In genomic region chr1:32220746-32221580, GRCh38 we compare ENCODE assay signal across 8 cellular contexts. TPM values are rescaled to one million over a fixed set of nuclear protein-coding genes. Genes with fewer than 3 reads are reported as not detected.
DNase-seq lines count a peak whose midpoint lies in the region; ATAC-seq and TF ChIP-seq lines count a peak whose summit lies in the region.

No MANE protein-coding gene starts in this region.

- H3K36me3 ChIP-seq in left lung (peaks cover 0 to 51% of the 10 kb centered on the region in 2 donors), tibial nerve (peaks cover 0 to 66% (median 10%) of the 10 kb centered on the region in 3 donors)

- peak overlapping the region; percentile 24 for H3K27ac Mint-ChIP-seq in activated naive CD4-positive, alpha-beta T cell treated with anti-CD3 and anti-CD28 coated beads, Interleukin-2, amount 10 ng/mL, durations not matched to agents 7 days and 5 days
- H3K27ac Mint-ChIP-seq in activated naive CD4-positive, alpha-beta T cell treated with anti-CD3 and anti-CD28 coated beads, Interleukin-2, amount 50 U/mL, for 72 hours: peak overlapping the region in 1 of 2 donors; percentile 98
- H3K27ac Mint-ChIP-seq in activated naive CD8-positive, alpha-beta T cell treated with anti-CD3 and anti-CD28 coated beads, Interleukin-2, amount 10 ng/mL, durations not matched to agents 7 days and 5 days: peak overlapping the region; percentile 43

- peak overlapping the region; percentile 64 to 93 for H3K4me3 ChIP-seq in left lung
- peak overlapping the region; percentile 68 to 99 (median 84) for H3K4me3 ChIP-seq in tibial nerve

- no peak for DNase-seq in activated naive CD4-positive, alpha-beta T cell treated with anti-CD3 and anti-CD28 coated beads, Interleukin-2, amount 10 ng/mL, durations not matched to agents 7 days and 5 days
- no peak for DNase-seq in activated naive CD4-positive, alpha-beta T cell treated with anti-CD3 and anti-CD28 coated beads, Interleukin-2, amount 50 U/mL, for 72 hours (ENCODE audit: low spot score in 2 of 2)
- DNase-seq in activated naive CD8-positive, alpha-beta T cell treated with anti-CD3 and anti-CD28 coated beads, Interleukin-2, amount 10 ng/mL, durations not matched to agents 7 days and 5 days: no peak
- DNase-seq in left lung: no peak
- DNase-seq in tibial nerve (ENCODE audit: low spot score in 2 of 2): no peak
- DNase-seq in GF-D8 (lab: John Stamatoyannopoulos, UW): no peak
- DNase-seq in NCI-H748 treated with DMSO at 0.1 percent for 48 hours (lab: John Stamatoyannopoulos, UW): no peak
- no peak for DNase-seq in activated CD4-positive, CD25-positive, alpha-beta regulatory T cell treated with anti-CD3 and anti-CD28 coated beads, Interleukin-2, amount 50 U/mL, for 72 hours

- no peak for ATAC-seq in activated naive CD4-positive, alpha-beta T cell treated with anti-CD3 and anti-CD28 coated beads, Interleukin-2, amount 50 U/mL, for 72 hours
- no peak for ATAC-seq in activated naive CD8-positive, alpha-beta T cell treated with anti-CD3 and anti-CD28 coated beads, Interleukin-2, amount 10 ng/mL, durations not matched to agents 7 days and 5 days (ENCODE audit: low read depth)
- ATAC-seq in left lung: no peak

- H3K27me3 ChIP-seq in left lung (no peaks in the 10 kb centered on the region), tibial nerve (no peaks in the 10 kb centered on the region)

- intact Hi-C loops in left lung (cut with DNase I): no loop called here

- peaks cover 22 to 31% of the 10 kb centered on the region in 2 donors for H3K4me1 ChIP-seq in left lung
- H3K4me1 ChIP-seq in tibial nerve: peaks cover 0 to 54% (median 23%) of the 10 kb centered on the region in 4 donors

- peak overlapping the region; percentile 97 for H3K4me3 Mint-ChIP-seq in activated naive CD4-positive, alpha-beta T cell treated with anti-CD3 and anti-CD28 coated beads, Interleukin-2, amount 10 ng/mL, durations not matched to agents 7 days and 5 days
- H3K4me3 Mint-ChIP-seq in activated naive CD8-positive, alpha-beta T cell treated with anti-CD3 and anti-CD28 coated beads, Interleukin-2, amount 10 ng/mL, durations not matched to agents 7 days and 5 days: peak overlapping the region; percentile 96

- no peak for TF ChIP-seq EP300 in tibial nerve (IDR thresholded peaks at IDR 0.05)

- TF ChIP-seq POLR2A in tibial nerve (IDR thresholded peaks at IDR 0.05): no peak

- H3K9me3 Mint-ChIP-seq in activated naive CD4-positive, alpha-beta T cell treated with anti-CD3 and anti-CD28 coated beads, Interleukin-2, amount 10 ng/mL, durations not matched to agents 7 days and 5 days: no peaks in the 10 kb centered on the region
- no peaks in the 10 kb centered on the region for H3K9me3 Mint-ChIP-seq in activated naive CD4-positive, alpha-beta T cell treated with anti-CD3 and anti-CD28 coated beads, Interleukin-2, amount 50 U/mL, for 72 hours
- no peaks in the 10 kb centered on the region for H3K9me3 Mint-ChIP-seq in activated naive CD8-positive, alpha-beta T cell treated with anti-CD3 and anti-CD28 coated beads, Interleukin-2, amount 10 ng/mL, durations not matched to agents 7 days and 5 days

- WGBS in tibial nerve, 2 donors: 82 to 88% methylated on average over 4 of the region's 4 CpGs

- H3K4me1 Mint-ChIP-seq in activated naive CD4-positive, alpha-beta T cell treated with anti-CD3 and anti-CD28 coated beads, Interleukin-2, amount 10 ng/mL, durations not matched to agents 7 days and 5 days: peaks cover 65% of the 10 kb centered on the region
- H3K4me1 Mint-ChIP-seq in activated naive CD8-positive, alpha-beta T cell treated with anti-CD3 and anti-CD28 coated beads, Interleukin-2, amount 10 ng/mL, durations not matched to agents 7 days and 5 days: peaks cover 21% of the 10 kb centered on the region

- CTCF ChIA-PET in activated naive CD4-positive, alpha-beta T cell treated with anti-CD3 and anti-CD28 coated beads, Interleukin-2, amount 10 ng/mL, durations not matched to agents 7 days and 5 days (lab: Charles Lee): interaction anchor here (0.8 to 2.1 kb wide), 6 partner anchors 27 to 192 kb away, joined by 3 to 7 read pairs (median 4); partner anchors contain the start of gene HDAC1

- no peaks in the 10 kb centered on the region for H3K27me3 Mint-ChIP-seq in activated naive CD4-positive, alpha-beta T cell treated with anti-CD3 and anti-CD28 coated beads, Interleukin-2, amount 10 ng/mL, durations not matched to agents 7 days and 5 days
- H3K27me3 Mint-ChIP-seq in activated naive CD8-positive, alpha-beta T cell treated with anti-CD3 and anti-CD28 coated beads, Interleukin-2, amount 10 ng/mL, durations not matched to agents 7 days and 5 days: no peaks in the 10 kb centered on the region

- H3K27ac ChIP-seq in left lung (peak overlapping the region in 1 of 2 donors; percentile 87), tibial nerve (peak overlapping the region in 2 of 4 donors; percentile 92 to 96)

- peaks cover 34% of the 10 kb centered on the region for H3K36me3 Mint-ChIP-seq in activated naive CD4-positive, alpha-beta T cell treated with anti-CD3 and anti-CD28 coated beads, Interleukin-2, amount 10 ng/mL, durations not matched to agents 7 days and 5 days
- peaks cover 7 to 21% of the 10 kb centered on the region in 2 donors for H3K36me3 Mint-ChIP-seq in activated naive CD4-positive, alpha-beta T cell treated with anti-CD3 and anti-CD28 coated beads, Interleukin-2, amount 50 U/mL, for 72 hours
- H3K36me3 Mint-ChIP-seq in activated naive CD8-positive, alpha-beta T cell treated with anti-CD3 and anti-CD28 coated beads, Interleukin-2, amount 10 ng/mL, durations not matched to agents 7 days and 5 days: peaks cover 8% of the 10 kb centered on the region

- POLR2A ChIA-PET in activated naive CD8-positive, alpha-beta T cell treated with anti-CD3 and anti-CD28 coated beads, Interleukin-2, amount 10 ng/mL, durations not matched to agents 7 days and 5 days (lab: Charles Lee): interaction anchor here (0.9 to 2.0 kb wide), 4 partner anchors 10 to 53 kb away, joined by 3 to 11 read pairs (median 4); partner anchors contain the start of gene IQCC

- H3K9me3 ChIP-seq in left lung (no peaks in the 10 kb centered on the region), tibial nerve (no peaks in the 10 kb centered on the region)

- no peak for TF ChIP-seq CTCF in left lung (IDR thresholded peaks at IDR 0.05)
- TF ChIP-seq CTCF in tibial nerve (IDR thresholded peaks at IDR 0.05): no peak

RNA-seq across cellular contexts. Expression of gene TMEM234, which starts 1.2 kb away (rescaled TPM):
- total RNA-seq in activated naive CD4-positive, alpha-beta T cell treated with anti-CD3 and anti-CD28 coated beads, Interleukin-2, amount 50 U/mL, for 72 hours: 10 to 100 TPM in 1 of 2 donors, 1 to 10 TPM in 1; 7.0 to 10.7 TPM
- 10 to 100 TPM; 15.7 to 16.5 TPM for total RNA-seq in activated naive CD8-positive, alpha-beta T cell treated with anti-CD3 and anti-CD28 coated beads, Interleukin-2, amount 10 ng/mL, durations not matched to agents 7 days and 5 days
- total RNA-seq in left lung: 10 to 100 TPM; 19.3 to 21.0 TPM
- total RNA-seq in tibial nerve: 10 to 100 TPM; 22.5 to 29.0 (median 26.3) TPM

RNA-seq across cellular contexts. Expression of gene EIF3I, which starts 1.2 kb away (rescaled TPM):
- 100 to 1,000 TPM; 273 to 295 TPM for total RNA-seq in activated naive CD4-positive, alpha-beta T cell treated with anti-CD3 and anti-CD28 coated beads, Interleukin-2, amount 50 U/mL, for 72 hours
- total RNA-seq in activated naive CD8-positive, alpha-beta T cell treated with anti-CD3 and anti-CD28 coated beads, Interleukin-2, amount 10 ng/mL, durations not matched to agents 7 days and 5 days: 100 to 1,000 TPM; 123 to 130 TPM
- total RNA-seq in left lung (100 to 1,000 TPM; 118 to 172 TPM), tibial nerve (100 to 1,000 TPM; 121 to 172 (median 152) TPM)

RNA-seq across cellular contexts. Expression of gene DCDC2B, which starts 12.1 kb away (rescaled TPM):
- total RNA-seq in activated naive CD4-positive, alpha-beta T cell treated with anti-CD3 and anti-CD28 coated beads, Interleukin-2, amount 50 U/mL, for 72 hours: under 1 TPM in 1 of 2 donors, not detected in 1; 0.16 TPM
- total RNA-seq in activated naive CD8-positive, alpha-beta T cell treated with anti-CD3 and anti-CD28 coated beads, Interleukin-2, amount 10 ng/mL, durations not matched to agents 7 days and 5 days: under 1 TPM; 0.17 to 0.22 TPM
- total RNA-seq in left lung (1 to 10 TPM in 1 of 2 donors, not detected in 1; 2.3 TPM), tibial nerve (not detected)

RNA-seq across cellular contexts. Expression of gene IQCC, which starts 15.5 kb away (rescaled TPM):
- 1 to 10 TPM; 4.6 to 7.2 TPM for total RNA-seq in activated naive CD4-positive, alpha-beta T cell treated with anti-CD3 and anti-CD28 coated beads, Interleukin-2, amount 50 U/mL, for 72 hours
- total RNA-seq in activated naive CD8-positive, alpha-beta T cell treated with anti-CD3 and anti-CD28 coated beads, Interleukin-2, amount 10 ng/mL, durations not matched to agents 7 days and 5 days: 1 to 10 TPM; 4.9 to 6.0 TPM
- 1 to 10 TPM; 1.9 to 2.3 TPM for total RNA-seq in left lung
- 1 to 10 TPM; 2.4 to 4.7 (median 3.7) TPM for total RNA-seq in tibial nerve

RNA-seq across cellular contexts. Expression of gene CCDC28B, which starts 20.6 kb away (rescaled TPM):
- 10 to 100 TPM; 20.8 to 24.9 TPM for total RNA-seq in activated naive CD4-positive, alpha-beta T cell treated with anti-CD3 and anti-CD28 coated beads, Interleukin-2, amount 50 U/mL, for 72 hours
- total RNA-seq in activated naive CD8-positive, alpha-beta T cell treated with anti-CD3 and anti-CD28 coated beads, Interleukin-2, amount 10 ng/mL, durations not matched to agents 7 days and 5 days: 10 to 100 TPM; 48.6 to 55.6 TPM
- 1 to 10 TPM; 7.2 to 9.0 TPM for total RNA-seq in left lung
- total RNA-seq in tibial nerve: 10 to 100 TPM in 1 of 4 donors, 1 to 10 TPM in 3; 2.7 to 12.0 (median 6.2) TPM
